ENCODE assay signal across 13 cellular contexts in the genomic region with DNA sequence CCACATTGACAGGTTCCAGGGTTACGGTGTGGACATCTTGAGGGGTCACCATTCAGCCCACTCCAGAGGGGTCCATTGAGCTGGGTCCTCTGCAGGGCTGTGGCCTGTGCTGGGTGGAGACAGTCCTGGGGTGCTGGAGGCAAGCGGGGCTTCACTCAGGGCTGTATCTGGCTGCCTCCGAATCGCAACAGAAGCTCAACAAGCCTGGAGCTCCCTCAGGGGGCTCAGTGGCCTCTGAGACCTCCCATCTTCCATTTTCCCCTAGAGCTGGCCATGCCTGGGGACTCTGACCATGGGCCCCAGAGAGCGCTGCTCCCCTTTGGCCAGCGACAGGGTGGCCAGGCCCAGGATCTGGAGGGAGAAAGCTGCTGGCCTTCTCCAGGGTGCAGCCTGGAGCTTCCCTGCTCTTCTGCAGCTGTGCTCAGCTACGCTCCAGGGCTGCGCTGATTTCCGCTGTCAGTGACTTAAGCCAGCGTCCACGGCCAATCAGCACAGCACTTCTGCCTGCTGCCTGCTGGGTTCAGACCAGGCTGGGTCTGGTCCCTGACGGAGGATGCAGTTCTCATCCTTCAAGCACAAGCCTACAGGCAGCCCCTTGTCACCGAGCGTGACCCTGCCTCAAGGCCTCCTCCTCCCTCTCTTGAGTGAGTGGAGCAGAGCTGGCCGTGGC. TPM values are rescaled to one million over a fixed set of nuclear protein-coding genes. Genes with fewer than 3 reads are reported as not detected.
DNase-seq lines count a peak whose midpoint lies in the region; TF ChIP-seq lines count a peak whose summit lies in the region.
"Had no signal": no experiment of that assay in that cellular context is flagged by ENCODE, and none has a peak within 500 bp of the region (broad histone marks: within the 10 kb centered on the region; RNA-seq: fewer than 3 reads in every experiment).

No MANE protein-coding gene starts in this region.

- intact Hi-C loops in OCI-LY7 (cut with micrococcal nuclease; ENCODE audit: unreplicated experiment), result no loop called here

- H3K9ac ChIP-seq in endodermal cell (ENCODE audit: extremely low read depth, low read length, poor library complexity, severe bottlenecking), result no peak overlapping the region

- no peak overlapping the region for H3K4me3 Mint-ChIP-seq in endodermal cell
- H3K4me3 Mint-ChIP-seq: CD14-positive monocyte; stimulated activated naive B cell treated with anti-CD40 and anti-IgM and Interleukin-4, amounts not matched to agents 10 μg/mL and 1 μg/mL and 100 μg/mL, for 72 hours had no signal

- H2AFZ ChIP-seq in OCI-LY7 (ENCODE audit: low read length), result no peak overlapping the region

- H3K9me3 ChIP-seq in endodermal cell (ENCODE audit: control insufficient read depth, low read length) (no peaks in the 10 kb centered on the region), mesodermal cell (ENCODE audit: control insufficient read depth, low read length) (no peaks in the 10 kb centered on the region), OCI-LY7 (ENCODE audit: low read length) (no peaks in the 10 kb centered on the region)
- H3K9me3 ChIP-seq: breast epithelium, Peyer's patch had no signal

- H3K4me3 ChIP-seq in endodermal cell (ENCODE audit: low read length), result no peak overlapping the region
- no peak overlapping the region for H3K4me3 ChIP-seq in mesodermal cell (ENCODE audit: extremely low read depth, insufficient read depth, low read length, poor library complexity, severe bottlenecking)
- H3K4me3 ChIP-seq in OCI-LY7 (ENCODE audit: low read depth, low read length, poor library complexity, severe bottlenecking), result no peak overlapping the region
- H3K4me3 ChIP-seq: breast epithelium, Peyer's patch had no signal

- H3K27me3 Mint-ChIP-seq in endodermal cell (ENCODE audit: insufficient read depth), result peaks cover 9% of the 10 kb centered on the region

- CTCF ChIA-PET in OCI-LY7 (lab: Charles Lee; ENCODE audit: unreplicated experiment), result no interaction called here

- POLR2A ChIA-PET in OCI-LY7 (lab: Charles Lee), result no interaction called here

- no peak overlapping the region for H3K27ac Mint-ChIP-seq in endodermal cell
- H3K27ac Mint-ChIP-seq: CD14-positive monocyte; stimulated activated naive B cell treated with anti-CD40 and anti-IgM and Interleukin-4, amounts not matched to agents 10 μg/mL and 1 μg/mL and 100 μg/mL, for 72 hours had no signal

- BruUV-seq in OCI-LY7 (replicated peaks; lab: Mats Ljungman, UMichigan), result no TSS peak

- H3K9me2 ChIP-seq in OCI-LY7 (ENCODE audit: insufficient read depth, low read length), result no peaks in the 10 kb centered on the region

- H3K27ac ChIP-seq in endodermal cell (ENCODE audit: low read depth, low read length), result no peak overlapping the region
- peak overlapping the region; percentile 8 for H3K27ac ChIP-seq in mesodermal cell (ENCODE audit: low read depth, low read length, severe bottlenecking)
- no peak overlapping the region for H3K27ac ChIP-seq in OCI-LY7 (ENCODE audit: low read depth, low read length, poor library complexity, severe bottlenecking)
- H3K27ac ChIP-seq: breast epithelium had no signal

- no peak overlapping the region for H3K4me2 ChIP-seq in OCI-LY7 (ENCODE audit: low read length)

- DNase-seq in Ammon's horn (ENCODE audit: low spot score), result peak; percentile 27
- peak; percentile 39 for DNase-seq in NCI-H345 (lab: John Stamatoyannopoulos, UW)
- DNase-seq in endodermal cell, result peak; percentile 76
- no peak for DNase-seq in NCI-H1930 (lab: John Stamatoyannopoulos, UW)
- DNase-seq in foreskin melanocyte, result no peak
- DNase-seq in OCI-LY7 (ENCODE audit: low spot score), result no peak
- DNase-seq in C1 segment of cervical spinal cord (lab: John Stamatoyannopoulos, UW), result no peak
- DNase-seq: activated CD4-positive, alpha-beta T cell treated with anti-CD3 and anti-CD28 coated beads, Interleukin-2, amount 50 U/mL, for 1 hour; stimulated activated naive B cell treated with anti-CD40 and anti-IgM and Interleukin-4, amounts not matched to agents 10 μg/mL and 1 μg/mL and 100 μg/mL, for 72 hours had no signal

- H3K36me3 ChIP-seq in endodermal cell (ENCODE audit: control insufficient read depth, insufficient read depth, low read length) (no peaks in the 10 kb centered on the region), mesodermal cell (ENCODE audit: control insufficient read depth, insufficient read depth, low read length) (no peaks in the 10 kb centered on the region), OCI-LY7 (ENCODE audit: insufficient read depth, low read length) (no peaks in the 10 kb centered on the region)
- H3K36me3 ChIP-seq: breast epithelium, Peyer's patch had no signal

- H3K36me3 Mint-ChIP-seq in endodermal cell (ENCODE audit: low read depth), result no peaks in the 10 kb centered on the region
- H3K36me3 Mint-ChIP-seq: CD14-positive monocyte had no signal

- WGBS in endodermal cell (ENCODE audit: insufficient coverage in 1 of 2, insufficient read length in 1 of 2), 2 experiments, result 32 to 60% methylated on average over 5 to 15 of the region's 15 CpGs
- WGBS in mesodermal cell (ENCODE audit: insufficient coverage in 2 of 2), 2 experiments, result 48 to 51% methylated on average over 14 of the region's 15 CpGs

- peaks cover 31% of the 10 kb centered on the region for H3K27me3 ChIP-seq in endodermal cell (ENCODE audit: control insufficient read depth, insufficient read depth, low read length, poor library complexity, severe bottlenecking)
- H3K27me3 ChIP-seq: breast epithelium, Peyer's patch had no signal

- H3K79me2 ChIP-seq in OCI-LY7 (ENCODE audit: insufficient read depth, low read depth, low read length), result no peaks in the 10 kb centered on the region

- peaks cover 14% of the 10 kb centered on the region for H3K4me1 Mint-ChIP-seq in endodermal cell

- H3K4me1 ChIP-seq in endodermal cell (ENCODE audit: control insufficient read depth, insufficient read depth, low read length) (peaks cover 11% of the 10 kb centered on the region), mesodermal cell (ENCODE audit: control insufficient read depth, insufficient read depth, low read length, poor library complexity, severe bottlenecking) (peaks cover 34% of the 10 kb centered on the region), OCI-LY7 (ENCODE audit: insufficient read depth, low read length, poor library complexity, severe bottlenecking) (no peaks in the 10 kb centered on the region)
- H3K4me1 ChIP-seq: breast epithelium had no signal

- peaks cover 8% of the 10 kb centered on the region for H3K9me3 Mint-ChIP-seq in endodermal cell

- TF ChIP-seq CTCF in endodermal cell (conservative IDR thresholded peaks at IDR 0.05) (no peak), OCI-LY7 (conservative IDR thresholded peaks at IDR 0.05; ENCODE audit: low read length) (no peak)

- H4K20me1 ChIP-seq in OCI-LY7 (ENCODE audit: insufficient read depth, low read length), result no peaks in the 10 kb centered on the region

RNA-seq across cellular contexts. Expression of a gene that starts 44.9 kb away (rescaled TPM):
- total RNA-seq in endodermal cell (10 to 100 TPM; 11.5 to 20.1 TPM), OCI-LY7 (2022) (20.5 and 20.8 TPM in 2 replicates)
- 8.1 TPM for polyA plus RNA-seq in endodermal cell (2013, experiment 1 of 2)
- 9.4 TPM for polyA plus RNA-seq in endodermal cell (2013, experiment 2 of 2)
- polyA plus RNA-seq in mesodermal cell (2013, experiment 1 of 2), result 19.3 TPM
- 22.5 TPM for polyA plus RNA-seq in mesodermal cell (2013, experiment 2 of 2)
- total RNA-seq in OCI-LY7 (2014; rRNA removed; shearing (Covaris generic)), result 6.6 and 17.4 TPM in 2 replicates

Comparison
In these comparisons a context has a peak if more than half of its experiments do, and no peak if none do; other contexts are left out.
1. DNase-seq: peak in Ammon's horn (single experiment), NCI-H345 (single experiment) and endodermal cell (single experiment); none in NCI-H1930 (0 of 2), foreskin melanocyte (single experiment), OCI-LY7 (single experiment) and C1 segment of cervical spinal cord (0 of 14).